Comparison of ENCODE assay signal across 8 cellular contexts in genomic region chr7:92691578-92691977, GRCh38.
A peak's percentile ranks its signal among the peaks of the same experiment; 100 is the strongest.
DNase-seq lines count a peak whose midpoint lies in the region; ATAC-seq and TF ChIP-seq lines count a peak whose summit lies in the region.

No MANE protein-coding gene starts in this region.

- H3K36me3 ChIP-seq in kidney epithelial cell (ENCODE audit: control insufficient read depth, insufficient read depth, low read length) (no peaks in the 10 kb centered on the region), uterus (no peaks in the 10 kb centered on the region)

- no peak overlapping the region for H3K27ac ChIP-seq in uterus

- H3K4me3 ChIP-seq in kidney epithelial cell (ENCODE audit: low read depth, low read length) (no peak overlapping the region), uterus (no peak overlapping the region)

- TF ChIP-seq CTCF in kidney epithelial cell (IDR thresholded peaks at IDR 0.05; ENCODE audit: insufficient read depth, low read length, poor library complexity, severe bottlenecking) (peak; percentile 52), uterus (IDR thresholded peaks at IDR 0.05) (peak; percentile 5 to 36 (median 24))

- ATAC-seq in GM18867 (IDR thresholded peaks at IDR 0.05; ENCODE audit: unreplicated experiment) (peak; percentile 81), HG03135 (IDR thresholded peaks at IDR 0.05; ENCODE audit: unreplicated experiment) (peak; percentile 89)

- intact Hi-C loops in uterus (cut with DNase I; ENCODE audit: low total_unique reads): no loop called here

- H3K9me3 ChIP-seq in uterus: no peaks in the 10 kb centered on the region

- DNase-seq in COR-L47 (lab: John Stamatoyannopoulos, UW): peak; percentile 37
- peak; percentile 73 to 86 for DNase-seq in NCI-H526 (lab: John Stamatoyannopoulos, UW)
- peak; percentile 65 for DNase-seq in amniotic epithelial cell (ENCODE audit: low read depth)
- DNase-seq in kidney epithelial cell (ENCODE audit: low read depth): no peak
- no peak for DNase-seq in uterus
- DNase-seq in C1 segment of cervical spinal cord (lab: John Stamatoyannopoulos, UW): no peak

- no peaks in the 10 kb centered on the region for H3K4me1 ChIP-seq in uterus

- H3K27me3 ChIP-seq in kidney epithelial cell (ENCODE audit: control insufficient read depth, insufficient read depth, low read length) (no peaks in the 10 kb centered on the region), uterus (no peaks in the 10 kb centered on the region)

- no peak for TF ChIP-seq POLR2A in uterus (IDR thresholded peaks at IDR 0.05)

Comparison
In these comparisons a context has a peak if more than half of its experiments do, and no peak if none do; other contexts are left out.
1. DNase-seq: peak in COR-L47 (single experiment), NCI-H526 (2 of 2) and amniotic epithelial cell (single experiment); none in kidney epithelial cell (single experiment), uterus (0 of 2) and C1 segment of cervical spinal cord (0 of 14).